ENCODE assay signal across 8 cellular contexts in the genomic region with DNA sequence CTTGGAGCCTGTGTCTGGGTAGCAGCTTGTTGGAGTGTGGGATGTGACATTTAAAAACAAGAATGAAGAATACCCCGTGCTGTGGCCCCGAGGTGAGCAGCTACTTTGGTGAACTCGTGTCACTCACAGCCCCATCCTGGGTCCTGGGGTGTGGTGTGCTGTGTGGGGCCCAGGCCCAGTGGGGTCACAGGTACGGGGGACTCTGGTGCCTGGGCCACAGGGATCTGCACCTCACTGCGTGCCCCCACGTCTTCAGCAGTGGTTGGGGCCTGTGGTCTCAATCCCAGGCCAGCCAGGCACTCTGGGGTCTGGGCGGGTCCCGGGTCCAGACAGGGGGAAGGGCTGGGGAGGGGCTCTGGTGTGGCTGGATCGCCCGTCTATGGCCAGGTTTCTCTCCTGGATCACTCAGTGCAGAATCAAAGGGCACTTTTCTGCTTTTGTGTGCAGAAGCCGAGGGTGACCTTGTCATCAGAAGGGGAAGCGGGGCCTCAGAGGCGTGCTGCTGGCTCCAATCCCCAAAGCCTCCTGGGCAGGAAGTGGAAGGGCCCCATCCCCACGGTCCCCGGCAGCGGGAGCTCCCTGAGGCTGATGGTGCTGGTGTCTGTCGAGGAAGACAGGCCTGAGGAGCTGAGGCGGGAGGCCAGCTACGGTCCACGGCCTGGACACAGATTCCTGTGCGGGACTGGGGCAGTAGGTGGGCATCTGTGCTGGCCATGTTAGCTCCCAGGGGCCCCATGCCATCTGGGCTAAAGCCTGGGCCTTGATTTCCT. TPM values are rescaled to one million over a fixed set of nuclear protein-coding genes. Genes with fewer than 3 reads are reported as not detected.
DNase-seq lines count a peak whose midpoint lies in the region; ATAC-seq and TF ChIP-seq lines count a peak whose summit lies in the region.

No MANE protein-coding gene starts in this region.

- no peak for TF ChIP-seq POLR2A in suprapubic skin (IDR thresholded peaks at IDR 0.05)

- peak; percentile 67 for DNase-seq in activated effector memory CD4-positive, alpha-beta T cell treated with anti-CD3 and anti-CD28 coated beads, Interleukin-2, amount 50 U/mL, for 16 hours
- no peak for DNase-seq in activated effector memory CD4-positive, alpha-beta T cell treated with Interleukin-2 at 50 U/mL for 16 hours
- peak; percentile 40 to 56 for DNase-seq in activated CD4-positive, alpha-beta T cell treated with anti-CD3 and anti-CD28 coated beads, Interleukin-2, amount 50 U/mL, for 48 hours
- DNase-seq in left cardiac atrium (peak; percentile 27), suprapubic skin (ENCODE audit: low spot score in 2 of 2) (peak; percentile 57 to 77), NCI-H2107 (lab: John Stamatoyannopoulos, UW) (no peak)

- H3K27ac ChIP-seq in suprapubic skin = no peak overlapping the region

- no peaks in the 10 kb centered on the region for H3K36me3 ChIP-seq in suprapubic skin

- TF ChIP-seq EP300 in suprapubic skin (IDR thresholded peaks at IDR 0.05) = no peak

- WGBS in suprapubic skin = 76% methylated on average over 6 of the region's 21 CpGs

- H3K4me3 ChIP-seq in suprapubic skin = no peak overlapping the region

- intact Hi-C loops in left cardiac atrium (cut with DNase I) = no loop called here

- ATAC-seq in left cardiac atrium = no peak
- no peak for ATAC-seq in GM18867 (IDR thresholded peaks at IDR 0.05; ENCODE audit: unreplicated experiment)
- no peak for ATAC-seq in GM19328 (IDR thresholded peaks at IDR 0.05; ENCODE audit: unreplicated experiment)

- no peaks in the 10 kb centered on the region for H3K27me3 ChIP-seq in suprapubic skin

- TF ChIP-seq CTCF in suprapubic skin (IDR thresholded peaks at IDR 0.05) = no peak

- H3K4me1 ChIP-seq in suprapubic skin = peaks cover 5% of the 10 kb centered on the region

- H3K9me3 ChIP-seq in suprapubic skin = no peaks in the 10 kb centered on the region

RNA-seq across cellular contexts. Expression of gene GPR35, which starts 1.4 kb away (rescaled TPM):
- 1 to 10 TPM; 1.1 to 1.3 TPM for total RNA-seq in left cardiac atrium
- total RNA-seq in suprapubic skin = 1 to 10 TPM; 1.4 to 7.5 (median 2.5) TPM

RNA-seq across cellular contexts. Expression of gene CAPN10, which starts 40.2 kb away (rescaled TPM):
- 10 to 100 TPM; 17.9 to 26.6 TPM for total RNA-seq in left cardiac atrium
- total RNA-seq in suprapubic skin = 10 to 100 TPM; 31.3 to 73.6 (median 37.9) TPM

RNA-seq across cellular contexts. Expression of gene AQP12B, which starts 56.0 kb away (rescaled TPM):
- not detected for total RNA-seq in left cardiac atrium
- not detected for total RNA-seq in suprapubic skin

RNA-seq across cellular contexts. Expression of gene RNPEPL1, which starts 58.4 kb away (rescaled TPM):
- total RNA-seq in left cardiac atrium (10 to 100 TPM; 47.3 to 67.6 TPM), suprapubic skin (100 to 1,000 TPM in 1 of 4 donors, 10 to 100 TPM in 3; 70.8 to 104 (median 72.6) TPM)

Comparison
In these comparisons a context has a peak if more than half of its experiments do, and no peak if none do; other contexts are left out.
1. DNase-seq: peak in activated effector memory CD4-positive, alpha-beta T cell treated with anti-CD3 and anti-CD28 coated beads, Interleukin-2, amount 50 U/mL, for 16 hours (single experiment), activated CD4-positive, alpha-beta T cell treated with anti-CD3 and anti-CD28 coated beads, Interleukin-2, amount 50 U/mL, for 48 hours (2 of 2), left cardiac atrium (single experiment) and suprapubic skin (2 of 2); none in activated effector memory CD4-positive, alpha-beta T cell treated with Interleukin-2 at 50 U/mL for 16 hours (single experiment) and NCI-H2107 (single experiment).